ENCODE assay signal across 8 cellular contexts in genomic region chr11:35040221-35040942, GRCh38.
DNase-seq lines count a peak whose midpoint lies in the region; ATAC-seq and TF ChIP-seq lines count a peak whose summit lies in the region.

No MANE protein-coding gene starts in this region.

- H3K9ac ChIP-seq in mammary epithelial cell (ENCODE audit: insufficient read depth, low read length) (peak overlapping the region; percentile 93), neuronal stem cell (ENCODE audit: low read depth, low read length, poor library complexity) (no peak overlapping the region)

- H3K36me3 ChIP-seq in mammary epithelial cell (ENCODE audit: insufficient read depth, low read length) (no peaks in the 10 kb centered on the region), thyroid gland (no peaks in the 10 kb centered on the region), neuronal stem cell (replicated peaks in 1 of 2; ENCODE audit: control insufficient read depth in 2 of 2, insufficient read depth in 2 of 2, low read length in 2 of 2) (no peaks in the 10 kb centered on the region)

- H4K20me1 ChIP-seq in mammary epithelial cell (ENCODE audit: insufficient read depth, low read length), result no peaks in the 10 kb centered on the region

- TF ChIP-seq CTCF in mammary epithelial cell (conservative IDR thresholded peaks at IDR 0.05 in 1 of 2, IDR thresholded peaks at IDR 0.05 in 1 of 2; ENCODE audit: extremely low read depth in 1 of 2, insufficient read depth in 1 of 2, low read depth in 1 of 2, low read length in 2 of 2) (no peak), thyroid gland (IDR thresholded peaks at IDR 0.05) (no peak)

- no peak for TF ChIP-seq POLR2A in thyroid gland (IDR thresholded peaks at IDR 0.05)

- H3K4ac ChIP-seq in neuronal stem cell (ENCODE audit: low read length), result no peak overlapping the region

- peak; percentile 74 for ATAC-seq in HG03135 (IDR thresholded peaks at IDR 0.05; ENCODE audit: unreplicated experiment)

- CTCF ChIA-PET in mammary epithelial cell (lab: Charles Lee; ENCODE audit: low non-redundant PET), result interaction anchor here (0.6 kb wide), 3 partner anchors 11 to 43 kb away, joined by 3 to 5 read pairs (median 3); no protein-coding TSS in a partner anchor

- H3K4me3 ChIP-seq in mammary epithelial cell (replicated peaks in 1 of 3; ENCODE audit: insufficient read depth in 1 of 3, low read depth in 2 of 3, low read length in 3 of 3) (peak overlapping the region; percentile 4 to 40 (median 32)), thyroid gland (replicated peaks in 1 of 3) (no peak overlapping the region), neuronal stem cell (ENCODE audit: low read length in 2 of 2) (no peak overlapping the region)

- H3K27ac ChIP-seq in mammary epithelial cell (ENCODE audit: insufficient read depth, low read depth, low read length) (peak overlapping the region; percentile 97), thyroid gland (no peak overlapping the region), neuronal stem cell (replicated peaks; ENCODE audit: low read length) (no peak overlapping the region)

- H2AK5ac ChIP-seq in neuronal stem cell (ENCODE audit: low read depth, low read length), result no peak overlapping the region

- TSS peak; percentile 97 for BruUV-seq in mammary epithelial cell (replicated peaks; lab: Mats Ljungman, UMichigan)

- H2BK120ac ChIP-seq in neuronal stem cell (ENCODE audit: low read depth, low read length), result no peak overlapping the region

- no peak overlapping the region for H3K14ac ChIP-seq in neuronal stem cell (ENCODE audit: low read length)

- in situ Hi-C loops in mammary epithelial cell (cut with MboI; ENCODE audit: low sequenced_read_pairs in 2 of 2), result loop anchor here in 1 of 2 donors (5.0 kb wide), 1 partner anchor 102 kb away; no protein-coding TSS in a partner anchor

- no peak overlapping the region for H2BK15ac ChIP-seq in neuronal stem cell (ENCODE audit: low read length)

- H3K18ac ChIP-seq in neuronal stem cell (ENCODE audit: low read length), result no peak overlapping the region

- no peaks in the 10 kb centered on the region for H3K27me3 ChIP-seq in mammary epithelial cell (ENCODE audit: insufficient read depth, low read length)
- H3K27me3 ChIP-seq in thyroid gland, result no peaks in the 10 kb centered on the region
- H3K27me3 ChIP-seq in neuronal stem cell (ENCODE audit: control insufficient read depth in 3 of 3, insufficient read depth in 3 of 3, low read depth in 1 of 3, low read length in 3 of 3), result no peaks in the 10 kb centered on the region

- H3K4me1 ChIP-seq in mammary epithelial cell (ENCODE audit: insufficient read depth, low read length), result peaks cover 64% of the 10 kb centered on the region
- H3K4me1 ChIP-seq in thyroid gland, result no peaks in the 10 kb centered on the region
- no peaks in the 10 kb centered on the region for H3K4me1 ChIP-seq in neuronal stem cell (ENCODE audit: control insufficient read depth in 2 of 2, insufficient read depth in 1 of 2, low read depth in 1 of 2, low read length in 2 of 2)

- dilution Hi-C loops in mammary epithelial cell (cut with HindIII; ENCODE audit: low sequenced_read_pairs), result no loop called here

- H2BK12ac ChIP-seq in neuronal stem cell (ENCODE audit: low read length), result no peak overlapping the region

- intact Hi-C loops in mammary epithelial cell (cut with micrococcal nuclease) (loop anchor here (1.0 to 2.0 kb wide), 7 partner anchors 10 to 125 kb away; partner anchors contain the start of gene CD44), thyroid gland (cut with DNase I) (no loop called here)

- H2AFZ ChIP-seq in mammary epithelial cell (ENCODE audit: low read depth, low read length) (no peak overlapping the region), neuronal stem cell (ENCODE audit: low read length) (no peak overlapping the region)

- no peak overlapping the region for H4K91ac ChIP-seq in neuronal stem cell (ENCODE audit: low read depth, low read length, poor library complexity)

- no peak overlapping the region for H4K8ac ChIP-seq in neuronal stem cell (ENCODE audit: low read depth, low read length)

- peaks cover 3% of the 10 kb centered on the region for H3K79me1 ChIP-seq in neuronal stem cell (ENCODE audit: low read depth, low read length)

- H3K4me2 ChIP-seq in mammary epithelial cell (ENCODE audit: insufficient read depth, low read depth, low read length), result peak overlapping the region; percentile 72
- H3K4me2 ChIP-seq in neuronal stem cell (ENCODE audit: insufficient read depth, low read length, poor library complexity, severe bottlenecking), result no peak overlapping the region

- no peak overlapping the region for H2BK5ac ChIP-seq in neuronal stem cell (ENCODE audit: low read length)

- H3K9me3 ChIP-seq in mammary epithelial cell (replicated peaks; ENCODE audit: insufficient read depth, low read length) (no peaks in the 10 kb centered on the region), thyroid gland (no peaks in the 10 kb centered on the region), neuronal stem cell (replicated peaks in 1 of 2; ENCODE audit: control insufficient read depth in 2 of 2, insufficient read depth in 1 of 2, low read depth in 1 of 2, low read length in 2 of 2) (no peaks in the 10 kb centered on the region)

- DNase-seq in activated CD8-positive, alpha-beta memory T cell treated with anti-CD3 and anti-CD28 coated beads for 4 hours (ENCODE audit: low read depth in 2 of 2), result peak; percentile 33 to 42
- no peak for DNase-seq in activated CD8-positive, alpha-beta memory T cell treated with anti-CD3 and anti-CD28 coated beads, Interleukin-2, amount 50 U/mL, for 48 hours
- DNase-seq in T-helper 2 cell (peak; percentile 17 to 94 (median 58)), mammary epithelial cell (peak; percentile 99), thyroid gland (no peak), neuronal stem cell (ENCODE audit: low spot score) (no peak)
- peak; percentile 34 to 64 (median 38) for DNase-seq in stimulated activated CD4-positive, alpha-beta T cell treated with anti-CD3 and anti-CD28 coated beads, Interleukin-12 subunit alpha, Interleukin-12 subunit beta, amount 100 ng/mL, for 48 hours (ENCODE audit: low read depth in 2 of 3, low spot score in 1 of 3)

- no peak overlapping the region for H3K23ac ChIP-seq in neuronal stem cell (ENCODE audit: low read depth, low read length, poor library complexity)

- 2% methylated on average over 12 of the region's 12 CpGs for WGBS in mammary epithelial cell (ENCODE audit: low coverage, missing lambda C conversion rate)
- WGBS in thyroid gland, 2 donors, result 82 to 89% methylated on average over 12 of the region's 12 CpGs
- WGBS in neuronal stem cell (ENCODE audit: extremely low coverage in 2 of 2, insufficient read length in 2 of 2, insufficient replicate concordance in 1 of 2), 2 donors, result no CpG with 5 or more reads among the region's 12 CpGs

- H3K79me2 ChIP-seq in mammary epithelial cell (ENCODE audit: insufficient read depth, low read length), result no peaks in the 10 kb centered on the region

Comparison
In these comparisons a context has a peak if more than half of its experiments do, and no peak if none do; other contexts are left out.
1. DNase-seq: peak in activated CD8-positive, alpha-beta memory T cell treated with anti-CD3 and anti-CD28 coated beads for 4 hours (2 of 2), T-helper 2 cell (5 of 5), mammary epithelial cell (single experiment) and stimulated activated CD4-positive, alpha-beta T cell treated with anti-CD3 and anti-CD28 coated beads, Interleukin-12 subunit alpha, Interleukin-12 subunit beta, amount 100 ng/mL, for 48 hours (3 of 3); none in activated CD8-positive, alpha-beta memory T cell treated with anti-CD3 and anti-CD28 coated beads, Interleukin-2, amount 50 U/mL, for 48 hours (single experiment), thyroid gland (0 of 2) and neuronal stem cell (single experiment).
2. H3K4me3 ChIP-seq: peak in mammary epithelial cell (3 of 3); none in thyroid gland (0 of 3) and neuronal stem cell (0 of 2).